In genomic region chr11:128342511-128343133, GRCh38 we compare ENCODE assay signal across 8 cellular contexts.
DNase-seq lines count a peak whose midpoint lies in the region; ATAC-seq and TF ChIP-seq lines count a peak whose summit lies in the region.

No MANE protein-coding gene starts in this region.

- no peak overlapping the region for H3K27ac ChIP-seq in WERI-Rb-1
- H3K27ac ChIP-seq in esophagus muscularis mucosa (replicated peaks in 1 of 4): peak overlapping the region; percentile 23 to 71 (median 56)
- peak overlapping the region in 3 of 4 donors; percentile 6 to 58 (median 35) for H3K27ac ChIP-seq in sigmoid colon

- intact Hi-C loops in esophagus muscularis mucosa (cut with DNase I): no loop called here
- intact Hi-C loops in sigmoid colon (cut with DNase I): no loop called here

- 78% methylated on average over 6 of the region's 7 CpGs for WGBS in esophagus muscularis mucosa
- 31 to 43% methylated on average over 7 of the region's 7 CpGs for WGBS in sigmoid colon, 2 donors

- H3K4me1 ChIP-seq in esophagus muscularis mucosa: peaks cover 8 to 29% (median 16%) of the 10 kb centered on the region in 4 donors
- peaks cover 0 to 6% (median 0%) of the 10 kb centered on the region in 4 donors for H3K4me1 ChIP-seq in sigmoid colon

- TF ChIP-seq POLR2A in esophagus muscularis mucosa (IDR thresholded peaks at IDR 0.05; ENCODE audit: low read depth) (no peak), sigmoid colon (IDR thresholded peaks at IDR 0.05) (no peak)

- H3K9me3 ChIP-seq in WERI-Rb-1 (ENCODE audit: severe bottlenecking): no peaks in the 10 kb centered on the region
- H3K9me3 ChIP-seq in esophagus muscularis mucosa: no peaks in the 10 kb centered on the region
- no peaks in the 10 kb centered on the region for H3K9me3 ChIP-seq in sigmoid colon

- peak; percentile 77 for DNase-seq in EH (ENCODE audit: low read depth)
- DNase-seq in M059J (ENCODE audit: low read depth): peak; percentile 65
- peak; percentile 22 for DNase-seq in WERI-Rb-1
- no peak for DNase-seq in esophagus muscularis mucosa (ENCODE audit: extremely low spot score)
- DNase-seq in sigmoid colon: peak; percentile 72
- no peak for DNase-seq in omental fat pad (ENCODE audit: low spot score)
- DNase-seq in NCI-H2171 (lab: John Stamatoyannopoulos, UW): no peak

- no peaks in the 10 kb centered on the region for H3K36me3 ChIP-seq in WERI-Rb-1
- H3K36me3 ChIP-seq in esophagus muscularis mucosa: no peaks in the 10 kb centered on the region
- H3K36me3 ChIP-seq in sigmoid colon: no peaks in the 10 kb centered on the region

- H3K27me3 ChIP-seq in WERI-Rb-1 (ENCODE audit: insufficient read depth, low read depth, severe bottlenecking) (no peaks in the 10 kb centered on the region), esophagus muscularis mucosa (no peaks in the 10 kb centered on the region), sigmoid colon (no peaks in the 10 kb centered on the region)

- ATAC-seq in GM21786 (IDR thresholded peaks at IDR 0.05; ENCODE audit: unreplicated experiment) (peak; percentile 97), omental fat pad (ENCODE audit: low FRiP score) (no peak)

- TF ChIP-seq CTCF in WERI-Rb-1 (IDR thresholded peaks at IDR 0.05; ENCODE audit: low read depth, low read length): no peak
- no peak for TF ChIP-seq CTCF in esophagus muscularis mucosa (IDR thresholded peaks at IDR 0.05)
- no peak for TF ChIP-seq CTCF in sigmoid colon (IDR thresholded peaks at IDR 0.05)
- no peak for TF ChIP-seq CTCF in omental fat pad (IDR thresholded peaks at IDR 0.05)

- TF ChIP-seq EP300 in esophagus muscularis mucosa (IDR thresholded peaks at IDR 0.05) (no peak), sigmoid colon (IDR thresholded peaks at IDR 0.05) (no peak)

- H3K4me3 ChIP-seq in WERI-Rb-1 (ENCODE audit: low read depth, low read length): no peak overlapping the region
- no peak overlapping the region for H3K4me3 ChIP-seq in esophagus muscularis mucosa
- no peak overlapping the region for H3K4me3 ChIP-seq in sigmoid colon

Comparison
In these comparisons a context has a peak if more than half of its experiments do, and no peak if none do; other contexts are left out.
1. DNase-seq: peak in EH (single experiment), M059J (single experiment), WERI-Rb-1 (single experiment) and sigmoid colon (single experiment); none in esophagus muscularis mucosa (single experiment), omental fat pad (single experiment) and NCI-H2171 (single experiment).